ENCODE assay signal across 19 cellular contexts in genomic region chr13:112219753-112220152, GRCh38.
DNase-seq lines count a peak whose midpoint lies in the region; TF ChIP-seq lines count a peak whose summit lies in the region.
"Had no signal": no experiment of that assay in that cellular context is flagged by ENCODE, and none has a peak within 500 bp of the region (broad histone marks: within the 10 kb centered on the region; RNA-seq: fewer than 3 reads in every experiment).

No MANE protein-coding gene starts in this region.

- H3K9me3 ChIP-seq in MG63: no peaks in the 10 kb centered on the region
- H3K9me3 ChIP-seq in neural progenitor cell (ENCODE audit: low read depth): no peaks in the 10 kb centered on the region
- H3K9me3 ChIP-seq: BLaER1, Caco-2, HAP-1 had no signal

- peaks cover 53% of the 10 kb centered on the region for H3K4me1 Mint-ChIP-seq in brain
- peaks cover 58% of the 10 kb centered on the region for H3K4me1 Mint-ChIP-seq in neural progenitor cell
- H3K4me1 Mint-ChIP-seq in progenitor cell of endocrine pancreas (ENCODE audit: low read depth): no peaks in the 10 kb centered on the region
- H3K4me1 Mint-ChIP-seq: B cell; CD4-positive, CD25-positive, alpha-beta regulatory T cell had no signal

- H3K36me3 Mint-ChIP-seq in brain: no peaks in the 10 kb centered on the region
- H3K36me3 Mint-ChIP-seq in neural progenitor cell: no peaks in the 10 kb centered on the region
- H3K36me3 Mint-ChIP-seq in progenitor cell of endocrine pancreas (ENCODE audit: insufficient read depth): no peaks in the 10 kb centered on the region
- H3K36me3 Mint-ChIP-seq: CD4-positive, CD25-positive, alpha-beta regulatory T cell; CD8-positive, alpha-beta T cell had no signal

- H3F3A ChIP-seq in neural progenitor cell (ENCODE audit: low read depth): peaks cover 9% of the 10 kb centered on the region

- peak overlapping the region; percentile 52 for H3K4me2 ChIP-seq in neural progenitor cell
- H3K4me2 ChIP-seq: BLaER1 had no signal

- H3K9ac ChIP-seq in neural progenitor cell: no peak overlapping the region
- H3K9ac ChIP-seq: BLaER1 had no signal

- H3K27me3 Mint-ChIP-seq in brain (peaks cover 3% of the 10 kb centered on the region), neural progenitor cell (ENCODE audit: insufficient read depth, low read depth) (peaks cover 11% of the 10 kb centered on the region), progenitor cell of endocrine pancreas (peaks cover 33% of the 10 kb centered on the region)
- H3K27me3 Mint-ChIP-seq: B cell; CD4-positive, CD25-positive, alpha-beta regulatory T cell had no signal

- TF ChIP-seq CTCF in brain (conservative IDR thresholded peaks at IDR 0.05) (no peak), neural progenitor cell (IDR thresholded peaks at IDR 0.05) (no peak), progenitor cell of endocrine pancreas (IDR thresholded peaks at IDR 0.05; ENCODE audit: unreplicated experiment) (no peak)

- peak overlapping the region in 4 of 5 experiments; percentile 19 to 68 (median 27) for H3K4me3 Mint-ChIP-seq in brain
- no peak overlapping the region for H3K4me3 Mint-ChIP-seq in neural progenitor cell
- no peak overlapping the region for H3K4me3 Mint-ChIP-seq in progenitor cell of endocrine pancreas (ENCODE audit: low read depth)
- H3K4me3 Mint-ChIP-seq: B cell; CD4-positive, CD25-positive, alpha-beta regulatory T cell; CD8-positive, alpha-beta T cell had no signal

- no peaks in the 10 kb centered on the region for H4K20me1 ChIP-seq in neural progenitor cell (ENCODE audit: low read depth)
- H4K20me1 ChIP-seq: BLaER1 had no signal

- H3K4me3 ChIP-seq in MG63 (no peak overlapping the region), neural progenitor cell (no peak overlapping the region)
- H3K4me3 ChIP-seq: BLaER1, HAP-1 had no signal

- peaks cover 22% of the 10 kb centered on the region for H3K4me1 ChIP-seq in neural progenitor cell
- H3K4me1 ChIP-seq: Caco-2, HAP-1 had no signal

- 0 out of 2 replicates have a peak, but pooled peaks cover 4% of the 10 kb centered on the region for H3K27me3 ChIP-seq in MG63
- no peaks in the 10 kb centered on the region for H3K27me3 ChIP-seq in neural progenitor cell
- H3K27me3 ChIP-seq: BLaER1 had no signal

- DNase-seq in A172 (ENCODE audit: low spot score): peak; percentile 18
- peak; percentile 20 for DNase-seq in MG63
- no peak for DNase-seq in neural progenitor cell (ENCODE audit: low spot score)
- no peak for DNase-seq in DMS153 treated with DMSO at 0.1 percent for 48 hours (lab: John Stamatoyannopoulos, UW; ENCODE audit: unreplicated experiment)
- DNase-seq in medulla oblongata (ENCODE audit: extremely low spot score): no peak
- no peak for DNase-seq in progenitor cell of endocrine pancreas (ENCODE audit: low spot score, unreplicated experiment)
- DNase-seq: 8988T; Caco-2; CD4-positive, CD25-positive, alpha-beta regulatory T cell; CD8-positive, alpha-beta T cell; DMS153; DMS79; GF-D8; GOT3 had no signal

- H3K27ac ChIP-seq in neural progenitor cell: no peak overlapping the region
- H3K27ac ChIP-seq: BLaER1, C4-2B had no signal

- H3K27ac Mint-ChIP-seq in brain (peak overlapping the region in 4 of 5 experiments; percentile 32 to 63 (median 42)), neural progenitor cell (no peak overlapping the region), progenitor cell of endocrine pancreas (no peak overlapping the region)
- H3K27ac Mint-ChIP-seq: B cell; CD4-positive, CD25-positive, alpha-beta regulatory T cell; CD8-positive, alpha-beta T cell had no signal

- H3K9me3 Mint-ChIP-seq in brain: peaks cover 0 to 3% (median 0%) of the 10 kb centered on the region in 5 experiments
- H3K9me3 Mint-ChIP-seq in neural progenitor cell: peaks cover 2% of the 10 kb centered on the region
- no peaks in the 10 kb centered on the region for H3K9me3 Mint-ChIP-seq in progenitor cell of endocrine pancreas (ENCODE audit: low read depth)
- H3K9me3 Mint-ChIP-seq: CD8-positive, alpha-beta T cell had no signal

- H3K36me3 ChIP-seq in MG63 (no peaks in the 10 kb centered on the region), neural progenitor cell (no peaks in the 10 kb centered on the region)
- H3K36me3 ChIP-seq: BLaER1, HAP-1 had no signal

- H2AFZ ChIP-seq in neural progenitor cell (replicated peaks): no peak overlapping the region

- no peaks in the 10 kb centered on the region for H3K79me2 ChIP-seq in neural progenitor cell (ENCODE audit: low read depth)

Comparison
In these comparisons a context has a peak if more than half of its experiments do, and no peak if none do; other contexts are left out.
1. DNase-seq: peak in A172 (single experiment) and MG63 (single experiment); none in neural progenitor cell (single experiment), DMS153 treated with DMSO at 0.1 percent for 48 hours (single experiment), medulla oblongata (single experiment) and progenitor cell of endocrine pancreas (single experiment).
2. H3K27ac Mint-ChIP-seq: peak in brain (4 of 5); none in neural progenitor cell (single experiment) and progenitor cell of endocrine pancreas (single experiment).
3. H3K4me3 Mint-ChIP-seq: peak in brain (4 of 5); none in neural progenitor cell (single experiment) and progenitor cell of endocrine pancreas (single experiment).